ENCODE assay signal across 1 cellular context in genomic region chr13:30053904-30054303, GRCh38.
TF ChIP-seq lines count a peak whose summit lies in the region.

No MANE protein-coding gene starts in this region.

TF ChIP-seq in WTC11, 78 proteins besides CTCF, POLR2A, EP300 and RAD21 (continued from another document):
- no peak for TF ChIP-seq USF1 (CRISPR knock-in tag; IDR thresholded peaks at IDR 0.05)
- no peak for TF ChIP-seq ERG (CRISPR knock-in tag; IDR thresholded peaks at IDR 0.05)
- no peak for TF ChIP-seq ZNF532 (CRISPR knock-in tag; IDR thresholded peaks at IDR 0.05; ENCODE audit: borderline replicate concordance)
- no peak for TF ChIP-seq RELA (CRISPR knock-in tag; IDR thresholded peaks at IDR 0.05; ENCODE audit: borderline replicate concordance)
- no peak for TF ChIP-seq FOXK1 (CRISPR knock-in tag; IDR thresholded peaks at IDR 0.05)
- TF ChIP-seq EMX1 (CRISPR knock-in tag; IDR thresholded peaks at IDR 0.05), result no peak
